ENCODE assay signal across 9 cellular contexts in the genomic region with DNA sequence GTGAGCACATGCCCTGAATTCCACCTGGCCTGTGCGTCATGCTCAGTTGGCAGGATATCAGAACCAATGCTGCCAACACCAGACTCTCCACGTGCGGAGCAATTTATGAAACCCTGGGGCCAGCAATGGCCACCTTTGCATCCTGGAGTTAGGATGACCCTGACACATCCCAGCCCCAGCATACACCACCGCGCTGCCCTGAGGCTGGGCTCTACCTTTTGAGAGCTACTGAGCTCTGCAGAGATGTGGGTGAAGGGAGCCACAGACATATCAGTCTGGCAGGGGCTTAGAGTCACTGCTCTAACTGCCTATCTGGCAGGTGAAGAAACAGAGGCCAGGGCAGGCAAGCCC. TPM values are rescaled to one million over a fixed set of nuclear protein-coding genes. Genes with fewer than 3 reads are reported as not detected.
DNase-seq lines count a peak whose midpoint lies in the region; ATAC-seq and TF ChIP-seq lines count a peak whose summit lies in the region.
"Had no signal": no experiment of that assay in that cellular context is flagged by ENCODE, and none has a peak within 500 bp of the region (broad histone marks: within the 10 kb centered on the region; RNA-seq: fewer than 3 reads in every experiment).

No MANE protein-coding gene starts in this region.

- no peak for TF ChIP-seq CTCF in DOHH2 (IDR thresholded peaks at IDR 0.05; ENCODE audit: low read depth, low read length, poor library complexity, severe bottlenecking)
- no peak for TF ChIP-seq CTCF in psoas muscle (IDR thresholded peaks at IDR 0.05)

- peak; percentile 57 for DNase-seq in NCI-H345 (lab: John Stamatoyannopoulos, UW)
- DNase-seq in cerebellum (ENCODE audit: low spot score), result peak; percentile 74
- DNase-seq in psoas muscle, result no peak
- DNase-seq in left colon, result no peak
- DNase-seq in UCSD-AML1 (lab: John Stamatoyannopoulos, UW; ENCODE audit: unreplicated experiment), result no peak
- DNase-seq: anterior cingulate cortex had no signal

- H3K27me3 ChIP-seq in DOHH2 (ENCODE audit: control insufficient read depth, low read length) (no peaks in the 10 kb centered on the region), psoas muscle (ENCODE audit: insufficient read depth in 3 of 3, low read length in 2 of 3) (no peaks in the 10 kb centered on the region)

- H3K4me1 ChIP-seq in DOHH2 (ENCODE audit: control insufficient read depth, low read length) (peaks cover 99% of the 10 kb centered on the region), psoas muscle (peaks cover 20% of the 10 kb centered on the region)

- H3K27ac ChIP-seq in DOHH2 (ENCODE audit: low read depth, low read length) (peak overlapping the region; percentile 97), psoas muscle (no peak overlapping the region)

- H3K36me3 ChIP-seq in DOHH2 (ENCODE audit: control insufficient read depth, low read length), result peaks cover 15% of the 10 kb centered on the region
- H3K36me3 ChIP-seq in psoas muscle (ENCODE audit: insufficient read depth in 1 of 2, low read depth in 1 of 2), result no peaks in the 10 kb centered on the region

- H3K79me2 ChIP-seq in DOHH2 (ENCODE audit: control insufficient read depth, low read length), result peaks cover 26% of the 10 kb centered on the region

- H3K9me2 ChIP-seq in DOHH2 (replicated peaks; ENCODE audit: control insufficient read depth, low read length), result no peaks in the 10 kb centered on the region

- no peaks in the 10 kb centered on the region for H4K20me1 ChIP-seq in DOHH2 (ENCODE audit: control insufficient read depth, insufficient read depth, low read depth, low read length)

- 52 to 66% (median 63%) methylated on average over 5 of the region's 5 CpGs for WGBS in psoas muscle, 3 donors

- H3K9me3 ChIP-seq in DOHH2 (ENCODE audit: control insufficient read depth, insufficient read depth, low read length), result no peaks in the 10 kb centered on the region
- H3K9me3 ChIP-seq in psoas muscle, result no peaks in the 10 kb centered on the region

- H3F3A ChIP-seq in DOHH2 (ENCODE audit: control insufficient read depth, insufficient read depth), result peaks cover 80% of the 10 kb centered on the region

- intact Hi-C loops in psoas muscle (cut with DNase I), result no loop called here
- intact Hi-C loops in left colon (cut with DNase I, micrococcal nuclease), result no loop called here

- peak overlapping the region; percentile 79 for H3K4me3 ChIP-seq in DOHH2 (ENCODE audit: low read length)
- no peak overlapping the region for H3K4me3 ChIP-seq in psoas muscle

- ATAC-seq in psoas muscle (peak in 3 of 4 donors; percentile 10 to 29 (median 22)), left colon (no peak), GM19397 (IDR thresholded peaks at IDR 0.05; ENCODE audit: unreplicated experiment) (no peak), HG03280 (IDR thresholded peaks at IDR 0.05; ENCODE audit: unreplicated experiment) (no peak)

- peak overlapping the region; percentile 93 for H3K4me2 ChIP-seq in DOHH2 (ENCODE audit: low read length)

RNA-seq across cellular contexts. Expression of a gene that starts 41.9 kb away (rescaled TPM):
- 24.7 TPM for total RNA-seq in cerebellum
- total RNA-seq in psoas muscle, result 100 to 1,000 TPM in 1 of 4 donors, 10 to 100 TPM in 3; 68.3 to 113 (median 80.2) TPM
- 100 to 1,000 TPM in 1 of 3 donors, 10 to 100 TPM in 2; 66.3 to 110 (median 72.1) TPM for polyA plus RNA-seq in psoas muscle
- 10 to 100 TPM; 71.9 to 84.2 TPM for total RNA-seq in left colon

Comparison
In these comparisons a context has a peak if more than half of its experiments do, and no peak if none do; other contexts are left out.
1. DNase-seq: peak in NCI-H345 (single experiment) and cerebellum (single experiment); none in psoas muscle (0 of 2), left colon (0 of 2) and UCSD-AML1 (single experiment).
2. ATAC-seq: peak in psoas muscle (3 of 4); none in left colon (single experiment), GM19397 (single experiment) and HG03280 (single experiment).